Comparison of ENCODE assay signal across 8 cellular contexts in genomic region chr12:8780389-8780788, GRCh38. TPM values are rescaled to one million over a fixed set of nuclear protein-coding genes. Genes with fewer than 3 reads are reported as not detected.
DNase-seq lines count a peak whose midpoint lies in the region; ATAC-seq and TF ChIP-seq lines count a peak whose summit lies in the region.

No MANE protein-coding gene starts in this region.

- no peaks in the 10 kb centered on the region for H3K9me3 Mint-ChIP-seq in progenitor cell of endocrine pancreas (ENCODE audit: low read depth)

- peak; percentile 8 for TF ChIP-seq CTCF in GM12864 (IDR thresholded peaks at IDR 0.05; ENCODE audit: low read depth, low read length, missing control alignments)
- peak; percentile 78 for TF ChIP-seq CTCF in epithelial cell of esophagus (IDR thresholded peaks at IDR 0.05; ENCODE audit: insufficient read depth, low read depth, low read length, missing control alignments)
- TF ChIP-seq CTCF in progenitor cell of endocrine pancreas (IDR thresholded peaks at IDR 0.05; ENCODE audit: unreplicated experiment), result peak; percentile 65

- no peaks in the 10 kb centered on the region for H3K4me1 Mint-ChIP-seq in progenitor cell of endocrine pancreas (ENCODE audit: low read depth)

- H3K4me3 ChIP-seq in GM12864 (ENCODE audit: low read depth, low read length) (no peak overlapping the region), epithelial cell of esophagus (ENCODE audit: low read length) (no peak overlapping the region)

- no peak for ATAC-seq in HG02678 (IDR thresholded peaks at IDR 0.05; ENCODE audit: unreplicated experiment)

- no peak overlapping the region for H3K4me3 Mint-ChIP-seq in progenitor cell of endocrine pancreas (ENCODE audit: low read depth)

- no peaks in the 10 kb centered on the region for H3K27me3 Mint-ChIP-seq in progenitor cell of endocrine pancreas

- H3K36me3 Mint-ChIP-seq in progenitor cell of endocrine pancreas (ENCODE audit: insufficient read depth), result peaks cover 15% of the 10 kb centered on the region

- no peak overlapping the region for H3K27ac Mint-ChIP-seq in progenitor cell of endocrine pancreas

- no peak for DNase-seq in GM12864 (ENCODE audit: low read depth)
- DNase-seq in NCI-H446 treated with DMSO at 0.1 percent for 48 hours (lab: John Stamatoyannopoulos, UW), result peak; percentile 14
- DNase-seq in epithelial cell of esophagus (ENCODE audit: low read depth), result peak; percentile 64
- DNase-seq in progenitor cell of endocrine pancreas (ENCODE audit: low spot score, unreplicated experiment), result no peak
- no peak for DNase-seq in KG1 (lab: John Stamatoyannopoulos, UW)
- DNase-seq in stimulated activated CD4-positive, alpha-beta T cell treated with anti-CD3 and anti-CD28 coated beads, Interleukin-1b, Interleukin-23, amount 100 ng/mL, for 48 hours, result no peak
- DNase-seq in DMS79 treated with DMSO at 0.1 percent for 48 hours (lab: John Stamatoyannopoulos, UW), result no peak

RNA-seq across cellular contexts. Expression of gene A2ML1, which starts 42.0 kb away (rescaled TPM):
- total RNA-seq in progenitor cell of endocrine pancreas, result 0.19 and 0.38 TPM in 2 replicates

Comparison
In these comparisons a context has a peak if more than half of its experiments do, and no peak if none do; other contexts are left out.
1. DNase-seq: peak in NCI-H446 treated with DMSO at 0.1 percent for 48 hours (single experiment) and epithelial cell of esophagus (single experiment); none in GM12864 (single experiment), progenitor cell of endocrine pancreas (single experiment), KG1 (single experiment), stimulated activated CD4-positive, alpha-beta T cell treated with anti-CD3 and anti-CD28 coated beads, Interleukin-1b, Interleukin-23, amount 100 ng/mL, for 48 hours (single experiment) and DMS79 treated with DMSO at 0.1 percent for 48 hours (single experiment).
2. CTCF ChIP-seq: peak in every context shown above with its lines; median percentile 78 in epithelial cell of esophagus; 65 in progenitor cell of endocrine pancreas; 8 in GM12864.